In the genomic region with DNA sequence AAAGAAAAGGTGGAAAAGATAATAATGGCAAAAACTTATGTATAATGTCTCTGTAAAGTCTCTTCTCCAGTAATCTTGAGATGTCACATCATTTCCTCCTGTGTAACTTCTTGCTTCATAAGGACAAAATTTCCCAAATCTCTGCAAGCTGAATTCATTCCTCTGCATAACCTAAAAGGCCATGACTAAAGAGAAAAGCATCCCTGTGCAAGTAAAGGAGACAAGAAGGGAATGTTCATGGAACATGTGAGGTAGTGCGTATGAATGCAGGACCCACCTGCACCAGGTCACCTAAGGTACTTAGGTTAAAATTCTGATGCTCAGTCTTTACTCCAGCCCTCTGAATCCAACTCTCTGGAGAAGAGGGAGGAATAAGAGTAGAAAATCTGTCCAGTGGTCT, we compare ENCODE assay signal across 28 cellular contexts.
"Had no signal": no experiment of that assay in that cellular context is flagged by ENCODE, and none has a peak within 500 bp of the region (broad histone marks: within the 10 kb centered on the region; RNA-seq: fewer than 3 reads in every experiment).

No MANE protein-coding gene starts in this region.

- H3K4me3 ChIP-seq: ascending aorta, heart left ventricle, left lung, lower lobe of right lung, testis, upper lobe of left lung had no signal

- H3K27me3 ChIP-seq: ascending aorta, brain microvascular endothelial cell, foreskin keratinocyte, heart left ventricle, left lung, testis, upper lobe of left lung had no signal

- H3K36me3 ChIP-seq: ascending aorta, brain microvascular endothelial cell, heart left ventricle, left lung, lower lobe of right lung, upper lobe of left lung had no signal

- H3K4me1 ChIP-seq: ascending aorta, left lung, lower lobe of right lung, upper lobe of left lung had no signal

- H3K27ac ChIP-seq: ascending aorta, brain microvascular endothelial cell, foreskin keratinocyte, heart left ventricle, left lung, lower lobe of right lung, testis, upper lobe of left lung had no signal

- DNase-seq: activated CD4-positive, alpha-beta memory T cell treated with anti-CD3 and anti-CD28 coated beads, Interleukin-2, amount 10 ng/mL, durations not matched to agents 7 days and 5 days; activated CD4-positive, alpha-beta T cell treated with anti-CD3 and anti-CD28 coated beads for 1 hour; activated CD4-positive, alpha-beta T cell treated with anti-CD3 and anti-CD28 coated beads, Interleukin-2, amount 10 ng/mL, durations not matched to agents 7 days and 5 days; activated CD8-positive, alpha-beta memory T cell treated with anti-CD3 and anti-CD28 coated beads, Interleukin-2, amount 50 U/mL, for 48 hours; activated gamma-delta T cell; activated naive CD4-positive, alpha-beta T cell treated with anti-CD3 and anti-CD28 coated beads, Interleukin-2, amount 10 ng/mL, durations not matched to agents 7 days and 5 days; activated naive CD8-positive, alpha-beta T cell treated with anti-CD3 and anti-CD28 coated beads, Interleukin-2, amount 10 ng/mL, durations not matched to agents 7 days and 5 days; activated T-cell treated with anti-CD3 and anti-CD28 coated beads, Interleukin-2, amount 50 U/mL, for 24 hours; brain microvascular endothelial cell; cortex of kidney; heart left ventricle; immature natural killer cell; kidney glomerular epithelial cell; left lung; lower lobe of right lung; mesenchymal stem cell; natural killer cell; posterior cingulate gyrus; right cardiac atrium; stimulated activated CD4-positive, alpha-beta T cell treated with anti-CD3 and anti-CD28 coated beads, Interleukin-15, amount 100 ng/mL, for 24 hours; stimulated activated CD4-positive, alpha-beta T cell treated with anti-CD3 and anti-CD28 coated beads, Interleukin-2, amount 100 ng/mL, for 24 hours; stimulated activated naive B cell treated with anti-CD40 and anti-IgM and Interleukin-4, amounts not matched to agents 10 μg/mL and 1 μg/mL and 100 μg/mL, for 72 hours; T-helper 17 cell; T1000; testis; upper lobe of left lung had no signal

- H3K9me3 ChIP-seq: ascending aorta, heart left ventricle, left lung, lower lobe of right lung, testis, upper lobe of left lung had no signal
